Comparison of ENCODE assay signal across 1 cellular context in genomic region chr12:81896771-81897170, GRCh38.
TF ChIP-seq lines count a peak whose summit lies in the region.

No MANE protein-coding gene starts in this region.

TF ChIP-seq in GM23338, 12 proteins besides CTCF, POLR2A, EP300 and RAD21 (continued from another document):
- TF ChIP-seq, protein P1, sequence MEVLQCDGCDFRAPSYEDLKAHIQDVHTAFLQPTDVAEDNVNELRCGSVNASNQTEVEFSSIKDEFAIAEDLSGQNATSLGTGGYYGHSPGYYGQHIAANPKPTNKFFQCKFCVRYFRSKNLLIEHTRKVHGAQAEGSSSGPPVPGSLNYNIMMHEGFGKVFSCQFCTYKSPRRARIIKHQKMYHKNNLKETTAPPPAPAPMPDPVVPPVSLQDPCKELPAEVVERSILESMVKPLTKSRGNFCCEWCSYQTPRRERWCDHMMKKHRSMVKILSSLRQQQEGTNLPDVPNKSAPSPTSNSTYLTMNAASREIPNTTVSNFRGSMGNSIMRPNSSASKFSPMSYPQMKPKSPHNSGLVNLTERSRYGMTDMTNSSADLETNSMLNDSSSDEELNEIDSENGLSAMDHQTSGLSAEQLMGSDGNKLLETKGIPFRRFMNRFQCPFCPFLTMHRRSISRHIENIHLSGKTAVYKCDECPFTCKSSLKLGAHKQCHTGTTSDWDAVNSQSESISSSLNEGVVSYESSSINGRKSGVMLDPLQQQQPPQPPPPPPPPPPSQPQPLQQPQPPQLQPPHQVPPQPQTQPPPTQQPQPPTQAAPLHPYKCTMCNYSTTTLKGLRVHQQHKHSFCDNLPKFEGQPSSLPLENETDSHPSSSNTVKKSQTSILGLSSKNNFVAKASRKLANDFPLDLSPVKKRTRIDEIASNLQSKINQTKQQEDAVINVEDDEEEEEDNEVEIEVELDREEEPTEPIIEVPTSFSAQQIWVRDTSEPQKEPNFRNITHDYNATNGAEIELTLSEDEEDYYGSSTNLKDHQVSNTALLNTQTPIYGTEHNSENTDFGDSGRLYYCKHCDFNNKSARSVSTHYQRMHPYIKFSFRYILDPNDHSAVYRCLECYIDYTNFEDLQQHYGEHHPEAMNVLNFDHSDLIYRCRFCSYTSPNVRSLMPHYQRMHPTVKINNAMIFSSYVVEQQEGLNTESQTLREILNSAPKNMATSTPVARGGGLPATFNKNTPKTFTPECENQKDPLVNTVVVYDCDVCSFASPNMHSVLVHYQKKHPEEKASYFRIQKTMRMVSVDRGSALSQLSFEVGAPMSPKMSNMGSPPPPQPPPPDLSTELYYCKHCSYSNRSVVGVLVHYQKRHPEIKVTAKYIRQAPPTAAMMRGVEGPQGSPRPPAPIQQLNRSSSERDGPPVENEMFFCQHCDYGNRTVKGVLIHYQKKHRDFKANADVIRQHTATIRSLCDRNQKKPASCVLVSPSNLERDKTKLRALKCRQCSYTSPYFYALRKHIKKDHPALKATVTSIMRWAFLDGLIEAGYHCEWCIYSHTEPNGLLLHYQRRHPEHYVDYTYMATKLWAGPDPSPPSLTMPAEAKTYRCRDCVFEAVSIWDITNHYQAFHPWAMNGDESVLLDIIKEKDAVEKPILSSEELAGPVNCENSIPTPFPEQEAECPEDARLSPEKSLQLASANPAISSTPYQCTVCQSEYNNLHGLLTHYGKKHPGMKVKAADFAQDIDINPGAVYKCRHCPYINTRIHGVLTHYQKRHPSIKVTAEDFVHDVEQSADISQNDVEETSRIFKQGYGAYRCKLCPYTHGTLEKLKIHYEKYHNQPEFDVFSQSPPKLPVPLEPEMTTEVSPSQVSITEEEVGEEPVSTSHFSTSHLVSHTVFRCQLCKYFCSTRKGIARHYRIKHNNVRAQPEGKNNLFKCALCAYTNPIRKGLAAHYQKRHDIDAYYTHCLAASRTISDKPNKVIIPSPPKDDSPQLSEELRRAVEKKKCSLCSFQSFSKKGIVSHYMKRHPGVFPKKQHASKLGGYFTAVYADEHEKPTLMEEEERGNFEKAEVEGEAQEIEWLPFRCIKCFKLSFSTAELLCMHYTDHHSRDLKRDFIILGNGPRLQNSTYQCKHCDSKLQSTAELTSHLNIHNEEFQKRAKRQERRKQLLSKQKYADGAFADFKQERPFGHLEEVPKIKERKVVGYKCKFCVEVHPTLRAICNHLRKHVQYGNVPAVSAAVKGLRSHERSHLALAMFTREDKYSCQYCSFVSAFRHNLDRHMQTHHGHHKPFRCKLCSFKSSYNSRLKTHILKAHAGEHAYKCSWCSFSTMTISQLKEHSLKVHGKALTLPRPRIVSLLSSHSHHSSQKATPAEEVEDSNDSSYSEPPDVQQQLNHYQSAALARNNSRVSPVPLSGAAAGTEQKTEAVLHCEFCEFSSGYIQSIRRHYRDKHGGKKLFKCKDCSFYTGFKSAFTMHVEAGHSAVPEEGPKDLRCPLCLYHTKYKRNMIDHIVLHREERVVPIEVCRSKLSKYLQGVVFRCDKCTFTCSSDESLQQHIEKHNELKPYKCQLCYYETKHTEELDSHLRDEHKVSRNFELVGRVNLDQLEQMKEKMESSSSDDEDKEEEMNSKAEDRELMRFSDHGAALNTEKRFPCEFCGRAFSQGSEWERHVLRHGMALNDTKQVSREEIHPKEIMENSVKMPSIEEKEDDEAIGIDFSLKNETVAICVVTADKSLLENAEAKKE (CRISPR knock-in tag; IDR thresholded peaks at IDR 0.05): no peak
- TF ChIP-seq NANOG (IDR thresholded peaks at IDR 0.05; ENCODE audit: borderline replicate concordance) (no peak), ZNF114 (CRISPR knock-in tag; IDR thresholded peaks at IDR 0.05) (no peak), CREB1 (CRISPR knock-in tag; IDR thresholded peaks at IDR 0.05; ENCODE audit: low read depth) (no peak), ETS1 (IDR thresholded peaks at IDR 0.05) (no peak)
